In the genomic region with DNA sequence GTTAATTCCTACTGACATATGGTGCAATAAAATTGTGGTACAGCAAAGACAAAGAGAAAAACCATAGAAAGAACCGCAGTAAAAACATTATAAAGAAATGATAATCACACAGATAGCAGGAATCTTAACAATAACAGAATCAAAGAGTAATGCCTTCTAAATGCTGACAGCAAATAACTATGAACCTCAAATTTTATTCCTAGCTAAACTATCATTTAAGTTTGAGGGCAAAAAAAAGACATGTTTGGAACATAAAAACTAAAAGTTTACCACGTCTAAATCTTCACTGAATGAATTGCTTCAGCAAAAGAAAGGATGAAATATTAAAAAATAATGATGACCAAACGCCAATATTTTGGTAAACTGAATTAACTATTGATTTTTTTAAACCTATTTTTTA, we compare ENCODE assay signal across 25 cellular contexts.
"Had no signal": no experiment of that assay in that cellular context is flagged by ENCODE, and none has a peak within 500 bp of the region (broad histone marks: within the 10 kb centered on the region; RNA-seq: fewer than 3 reads in every experiment).

No MANE protein-coding gene starts in this region.

- H3K36me3 ChIP-seq: colonic mucosa had no signal

- H3K27me3 ChIP-seq: colonic mucosa, esophagus squamous epithelium, gastrocnemius medialis, heart right ventricle, left lung had no signal

- H3K4me3 ChIP-seq: colonic mucosa, esophagus squamous epithelium, gastrocnemius medialis, heart right ventricle, left lung, lower lobe of right lung, mucosa of descending colon had no signal

- FAIRE-seq: islet of Langerhans, keratinocyte had no signal

- ATAC-seq: effector memory CD8-positive, alpha-beta T cell; esophagus mucosa; gastrocnemius medialis; heart right ventricle; left cardiac atrium; left lung; left ventricle myocardium superior; lower lobe of right lung; mucosa of descending colon had no signal

- DNase-seq: colonic mucosa; cortex of kidney; effector CD8-positive, alpha-beta T cell; effector memory CD8-positive, alpha-beta T cell; endodermal cell; erythroblast; esophagus squamous epithelium; foreskin fibroblast; foreskin melanocyte; gastrocnemius medialis; glutamatergic neuron; head of caudate nucleus; heart right ventricle; hippocampal formation; left cardiac atrium; left lung; left ventricle myocardium superior; lower lobe of right lung; mesenchymal stem cell; mucosa of descending colon; naive B cell had no signal

- H3K27ac ChIP-seq: colonic mucosa, epithelial cell of prostate, esophagus squamous epithelium, gastrocnemius medialis, heart right ventricle, left lung, lower lobe of right lung had no signal

- H3K9me3 ChIP-seq: colonic mucosa, gastrocnemius medialis had no signal

- H3K4me1 ChIP-seq: colonic mucosa, esophagus squamous epithelium, heart right ventricle, left lung, lower lobe of right lung had no signal
